In the genomic region with DNA sequence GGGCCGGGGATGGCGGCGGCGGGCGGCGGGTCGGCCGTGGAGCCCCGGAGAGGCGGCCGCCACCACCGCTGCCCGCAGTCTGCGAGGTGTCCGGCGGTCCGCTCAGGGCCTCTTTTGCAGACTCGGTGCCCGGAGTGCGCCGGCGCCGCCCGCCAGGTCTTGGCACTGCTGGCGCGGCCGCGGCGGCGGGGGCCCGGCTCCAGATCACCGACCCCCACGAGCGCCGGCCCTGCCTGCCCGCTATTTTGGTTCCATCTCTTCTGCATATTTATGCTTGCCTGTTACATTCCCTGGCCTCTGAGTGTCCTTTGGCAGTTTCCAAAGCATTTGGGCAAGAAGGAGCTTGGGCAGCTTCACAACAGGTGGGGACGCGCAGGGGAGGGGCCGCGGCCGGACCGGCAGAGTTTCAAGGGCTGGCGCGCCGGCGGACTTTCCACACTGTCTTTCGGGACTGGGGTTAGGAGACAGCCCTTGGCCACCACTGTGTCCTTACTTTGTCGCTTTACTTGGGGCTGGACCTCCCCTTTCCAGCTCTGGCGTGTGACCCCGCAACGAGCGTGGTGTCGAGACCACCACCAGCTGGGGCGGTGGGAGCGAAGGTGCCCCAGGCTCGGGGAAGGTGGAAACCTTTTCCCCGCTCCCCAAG, we compare ENCODE assay signal across 8 cellular contexts. TPM values are rescaled to one million over a fixed set of nuclear protein-coding genes. Genes with fewer than 3 reads are reported as not detected.
DNase-seq lines count a peak whose midpoint lies in the region; TF ChIP-seq lines count a peak whose summit lies in the region.

No MANE protein-coding gene starts in this region.

- no peaks in the 10 kb centered on the region for H3K9me2 ChIP-seq in GM23248 (ENCODE audit: insufficient read depth)

- in situ Hi-C loops in GM23248 (cut with MboI): no loop called here

- peaks cover 49% of the 10 kb centered on the region for H3K4me1 Mint-ChIP-seq in activated CD4-positive, alpha-beta T cell treated with anti-CD3 and anti-CD28 coated beads, Interleukin-2, amount 10 ng/mL, durations not matched to agents 7 days and 5 days
- peaks cover 37% of the 10 kb centered on the region for H3K4me1 Mint-ChIP-seq in dendritic cell treated with granulocyte-macrophage colony-stimulating factor and Interleukin-4, amounts not matched to agents 40 ng/mL and 50 ng/mL, for 4 days (ENCODE audit: low read depth)

- TF ChIP-seq CTCF in GM06990 (IDR thresholded peaks at IDR 0.05; ENCODE audit: insufficient read depth, low read length, poor library complexity, severe bottlenecking): no peak
- no peak for TF ChIP-seq CTCF in lower leg skin (IDR thresholded peaks at IDR 0.05)

- H3K9me3 ChIP-seq in GM23248 (ENCODE audit: low read depth) (no peaks in the 10 kb centered on the region), KOPT-K1 (ENCODE audit: insufficient read depth, low read length, poor library complexity, severe bottlenecking) (no peaks in the 10 kb centered on the region)

- H3K9me3 Mint-ChIP-seq in activated CD4-positive, alpha-beta T cell treated with anti-CD3 and anti-CD28 coated beads, Interleukin-2, amount 10 ng/mL, durations not matched to agents 7 days and 5 days: no peaks in the 10 kb centered on the region
- no peaks in the 10 kb centered on the region for H3K9me3 Mint-ChIP-seq in dendritic cell treated with granulocyte-macrophage colony-stimulating factor and Interleukin-4, amounts not matched to agents 40 ng/mL and 50 ng/mL, for 4 days

- no peak for TF ChIP-seq POLR2A in lower leg skin (IDR thresholded peaks at IDR 0.05)

- peaks cover 39% of the 10 kb centered on the region for H3K79me2 ChIP-seq in GM23248 (ENCODE audit: insufficient read depth)

- H3K27ac Mint-ChIP-seq in activated CD4-positive, alpha-beta T cell treated with anti-CD3 and anti-CD28 coated beads, Interleukin-2, amount 10 ng/mL, durations not matched to agents 7 days and 5 days: peak overlapping the region; percentile 96
- H3K27ac Mint-ChIP-seq in dendritic cell treated with granulocyte-macrophage colony-stimulating factor and Interleukin-4, amounts not matched to agents 40 ng/mL and 50 ng/mL, for 4 days: peak overlapping the region; percentile 95

- peak overlapping the region; percentile 75 for H2AFZ ChIP-seq in GM23248

- DNase-seq in GM06990 (ENCODE audit: extremely low read depth, insufficient read length) (peak; percentile 65), GM23248 (peak; percentile 66), lower leg skin (ENCODE audit: low spot score in 2 of 2) (peak; percentile 49 to 93), DMS114 treated with DMSO at 0.1 percent for 48 hours (lab: John Stamatoyannopoulos, UW; ENCODE audit: unreplicated experiment) (no peak)
- peak; percentile 22 for DNase-seq in activated CD4-positive, alpha-beta T cell treated with anti-CD3 and anti-CD28 coated beads, Interleukin-2, amount 10 ng/mL, durations not matched to agents 7 days and 5 days
- DNase-seq in stimulated activated CD8-positive, alpha-beta memory T cell treated with anti-CD3 and anti-CD28 coated beads, Interleukin-12 subunit alpha, Interleukin-12 subunit beta, amount 100 ng/mL, for 4 hours (ENCODE audit: low read depth): peak; percentile 25

- intact Hi-C loops in dendritic cell treated with granulocyte-macrophage colony-stimulating factor and Interleukin-4, amounts not matched to agents 40 ng/mL and 50 ng/mL, for 4 days (cut with micrococcal nuclease): loop anchor here (5.0 kb wide), 1 partner anchor 35 kb away; no protein-coding TSS in a partner anchor
- intact Hi-C loops in lower leg skin (cut with DNase I; ENCODE audit: low total_unique reads): no loop called here

- no peaks in the 10 kb centered on the region for H3K27me3 Mint-ChIP-seq in activated CD4-positive, alpha-beta T cell treated with anti-CD3 and anti-CD28 coated beads, Interleukin-2, amount 10 ng/mL, durations not matched to agents 7 days and 5 days
- no peaks in the 10 kb centered on the region for H3K27me3 Mint-ChIP-seq in dendritic cell treated with granulocyte-macrophage colony-stimulating factor and Interleukin-4, amounts not matched to agents 40 ng/mL and 50 ng/mL, for 4 days

- H3K9ac ChIP-seq in GM23248: peak overlapping the region; percentile 79

- 1 to 2% methylated on average over 44 to 48 of the region's 57 CpGs for WGBS in GM23248 (ENCODE audit: low coverage in 1 of 2, low lambda C conversion rate in 2 of 2, missing lambda C conversion rate in 2 of 2), 2 experiments
- WGBS in lower leg skin, 2 donors: 0 to 1% methylated on average over 47 to 56 of the region's 57 CpGs

- POLR2A ChIA-PET in activated CD4-positive, alpha-beta T cell treated with anti-CD3 and anti-CD28 coated beads, Interleukin-2, amount 10 ng/mL, durations not matched to agents 7 days and 5 days (lab: Charles Lee): no interaction called here

- H3K4me3 Mint-ChIP-seq in activated CD4-positive, alpha-beta T cell treated with anti-CD3 and anti-CD28 coated beads, Interleukin-2, amount 10 ng/mL, durations not matched to agents 7 days and 5 days: peak overlapping the region; percentile 91
- H3K4me3 Mint-ChIP-seq in dendritic cell treated with granulocyte-macrophage colony-stimulating factor and Interleukin-4, amounts not matched to agents 40 ng/mL and 50 ng/mL, for 4 days: peak overlapping the region; percentile 91

- no peaks in the 10 kb centered on the region for H3K27me3 ChIP-seq in GM06990 (replicated peaks; ENCODE audit: control insufficient read depth, insufficient read depth, low read length)
- H3K27me3 ChIP-seq in GM23248 (replicated peaks; ENCODE audit: insufficient read depth): no peaks in the 10 kb centered on the region

- peak overlapping the region; percentile 83 for H3K4me3 ChIP-seq in GM06990 (replicated peaks; ENCODE audit: low read depth, low read length)
- peak overlapping the region; percentile 92 for H3K4me3 ChIP-seq in GM23248
- peak overlapping the region; percentile 86 for H3K4me3 ChIP-seq in lower leg skin (ENCODE audit: low read depth, poor library complexity, severe bottlenecking)

- H3K27ac ChIP-seq in GM23248 (peak overlapping the region; percentile 63), KOPT-K1 (ENCODE audit: low read depth, low read length, poor library complexity, severe bottlenecking) (peak overlapping the region; percentile 72)

- H3K4me1 ChIP-seq in GM23248 (ENCODE audit: insufficient read depth): peaks cover 21% of the 10 kb centered on the region

- H3K4me2 ChIP-seq in GM23248 (ENCODE audit: unreplicated experiment): peak overlapping the region; percentile 89

- no peaks in the 10 kb centered on the region for H4K20me1 ChIP-seq in GM23248 (ENCODE audit: insufficient read depth)

- CTCF ChIA-PET in activated CD4-positive, alpha-beta T cell treated with anti-CD3 and anti-CD28 coated beads, Interleukin-2, amount 10 ng/mL, durations not matched to agents 7 days and 5 days (lab: Charles Lee): interaction anchor here (1.0 to 2.5 kb wide), 3 partner anchors 9 to 21 kb away, joined by 3 to 8 read pairs (median 3); no protein-coding TSS in a partner anchor

- peaks cover 9% of the 10 kb centered on the region; the same call in 1 of the 2 replicates for H3F3A ChIP-seq in GM23248 (ENCODE audit: insufficient read depth)

- H3K36me3 ChIP-seq in GM06990 (ENCODE audit: control insufficient read depth, insufficient read depth, low read length) (no peaks in the 10 kb centered on the region), GM23248 (ENCODE audit: low read depth) (no peaks in the 10 kb centered on the region), KOPT-K1 (ENCODE audit: insufficient read depth, low read length) (0 out of 2 replicates have a peak, but pooled peaks cover 6% of the 10 kb centered on the region)

- H3K36me3 Mint-ChIP-seq in activated CD4-positive, alpha-beta T cell treated with anti-CD3 and anti-CD28 coated beads, Interleukin-2, amount 10 ng/mL, durations not matched to agents 7 days and 5 days (ENCODE audit: low read depth): peaks cover 29% of the 10 kb centered on the region
- H3K36me3 Mint-ChIP-seq in dendritic cell treated with granulocyte-macrophage colony-stimulating factor and Interleukin-4, amounts not matched to agents 40 ng/mL and 50 ng/mL, for 4 days (ENCODE audit: low read depth): peaks cover 23% of the 10 kb centered on the region

RNA-seq across cellular contexts. Expression of gene TAPT1, which starts 0.7 kb away (rescaled TPM):
- total RNA-seq in GM23248 (2014; rRNA removed; shearing (Covaris generic)): 13.2 and 16.8 TPM in 2 replicates
- polyA plus RNA-seq in GM23248 (2016; fragmentation: Nextera tagmentation; extraction: Ambion mirVana): 7.8 and 9.7 TPM in 2 replicates
- 10 to 100 TPM; 49.6 to 58.2 TPM for total RNA-seq in activated CD4-positive, alpha-beta T cell treated with anti-CD3 and anti-CD28 coated beads, Interleukin-2, amount 10 ng/mL, durations not matched to agents 7 days and 5 days
- 10 to 100 TPM; 10.5 to 31.0 (median 18.7) TPM for total RNA-seq in lower leg skin
